Comparison of ENCODE assay signal across 8 cellular contexts in genomic region chr21:20997633-20998455, GRCh38. TPM values are rescaled to one million over a fixed set of nuclear protein-coding genes. Genes with fewer than 3 reads are reported as not detected.
DNase-seq lines count a peak whose midpoint lies in the region; ATAC-seq lines count a peak whose summit lies in the region.

Gene NCAM2 (plus strand): TSS chr21:20998409.

- H3K9me3 ChIP-seq in endocrine pancreas (ENCODE audit: control insufficient read depth, low read length) (no peaks in the 10 kb centered on the region), mesenchymal stem cell (ENCODE audit: control insufficient read depth, low read length) (no peaks in the 10 kb centered on the region)

- ATAC-seq in GM19463 (IDR thresholded peaks at IDR 0.05; ENCODE audit: unreplicated experiment) (peak; percentile 72), HG02588 (IDR thresholded peaks at IDR 0.05; ENCODE audit: unreplicated experiment) (no peak)

- H3K14ac ChIP-seq in mesenchymal stem cell (ENCODE audit: low read length in 2 of 2), result peak within 1 kb of the TSS in 1 of 2 experiments; percentile 93

- H3K4me1 ChIP-seq in ACC112 (ENCODE audit: control insufficient read depth, insufficient read depth, low read length, unreplicated experiment) (no peaks in the 10 kb centered on the region), endocrine pancreas (ENCODE audit: control insufficient read depth, insufficient read depth, low read length) (peaks cover 5% of the 10 kb centered on the region), mesenchymal stem cell (ENCODE audit: control insufficient read depth, insufficient read depth, low read depth, low read length) (peaks cover 14% of the 10 kb centered on the region)

- peak within 1 kb of the TSS in 1 of 2 experiments; percentile 55 for H3K4ac ChIP-seq in mesenchymal stem cell (ENCODE audit: low read depth in 1 of 2, low read length in 2 of 2)

- peaks cover 47% of the 10 kb centered on the region for H3K27me3 ChIP-seq in ACC112 (ENCODE audit: insufficient read depth, low read length)
- H3K27me3 ChIP-seq in endocrine pancreas (ENCODE audit: control insufficient read depth, insufficient read depth, low read length), result peaks cover 3% of the 10 kb centered on the region
- peaks cover 0 to 13% of the 10 kb centered on the region in 2 experiments for H3K27me3 ChIP-seq in mesenchymal stem cell (ENCODE audit: control insufficient read depth in 1 of 2, insufficient read depth in 1 of 2, low read length in 2 of 2)

- H3K18ac ChIP-seq in mesenchymal stem cell (ENCODE audit: low read depth in 1 of 2, low read length in 2 of 2), result peak within 1 kb of the TSS; percentile 48 to 66

- no peak within 1 kb of the TSS for H2BK120ac ChIP-seq in mesenchymal stem cell (ENCODE audit: low read depth, low read length)

- H3K4me2 ChIP-seq in mesenchymal stem cell (ENCODE audit: low read length, poor library complexity, severe bottlenecking), result peak within 1 kb of the TSS; percentile 90

- H3K36me3 ChIP-seq in ACC112 (ENCODE audit: insufficient read depth, low read length) (no peaks in the 10 kb centered on the region), endocrine pancreas (ENCODE audit: control insufficient read depth, insufficient read depth, low read length) (no peaks in the 10 kb centered on the region), mesenchymal stem cell (ENCODE audit: control insufficient read depth in 1 of 2, insufficient read depth in 2 of 2, low read depth in 1 of 2, low read length in 2 of 2) (no peaks in the 10 kb centered on the region)

- peak within 1 kb of the TSS in 1 of 2 experiments; percentile 80 for H2BK12ac ChIP-seq in mesenchymal stem cell (ENCODE audit: low read length in 2 of 2)

- H3K9ac ChIP-seq in endocrine pancreas (ENCODE audit: control insufficient read depth, insufficient read depth, low read length), result peak within 1 kb of the TSS; percentile 49
- peak within 1 kb of the TSS; percentile 88 for H3K9ac ChIP-seq in mesenchymal stem cell (ENCODE audit: low read length)

- H4K91ac ChIP-seq in mesenchymal stem cell (ENCODE audit: low read length), result no peak within 1 kb of the TSS

- peak within 1 kb of the TSS in 1 of 2 experiments; percentile 91 for H3K23ac ChIP-seq in mesenchymal stem cell (ENCODE audit: low read length in 2 of 2)

- DNase-seq in NCI-H2227 treated with DMSO at 0.1 percent for 48 hours (lab: John Stamatoyannopoulos, UW), result peak; percentile 85
- DNase-seq in activated CD8-positive, alpha-beta memory T cell treated with anti-CD3 and anti-CD28 coated beads for 48 hours (ENCODE audit: low read depth in 2 of 3, low spot score in 2 of 3), result peak; percentile 3 to 25 (median 12)
- peak; percentile 64 for DNase-seq in mesenchymal stem cell
- peak; percentile 45 for DNase-seq in stimulated activated CD8-positive, alpha-beta memory T cell treated with anti-CD3 and anti-CD28 coated beads, Interleukin-12 subunit alpha, Interleukin-12 subunit beta, amount 100 ng/mL, for 4 hours (ENCODE audit: low read depth)

- no peaks in the 10 kb centered on the region for H3K79me2 ChIP-seq in ACC112 (ENCODE audit: control insufficient read depth, insufficient read depth, low read length, unreplicated experiment)

- H2AFZ ChIP-seq in ACC112 (ENCODE audit: low read length, unreplicated experiment), result peak within 1 kb of the TSS; percentile 87
- H2AFZ ChIP-seq in mesenchymal stem cell (ENCODE audit: low read depth, low read length), result peak within 1 kb of the TSS; percentile 87

- peak within 1 kb of the TSS; percentile 36 for H4K8ac ChIP-seq in mesenchymal stem cell (ENCODE audit: low read length)

- no peaks in the 10 kb centered on the region for H3K79me1 ChIP-seq in mesenchymal stem cell (replicated peaks; ENCODE audit: low read length, poor library complexity, severe bottlenecking)

- no peak within 1 kb of the TSS for H2AK5ac ChIP-seq in mesenchymal stem cell (ENCODE audit: low read length, severe bottlenecking)

- H3K27ac ChIP-seq in ACC112 (ENCODE audit: low read depth, low read length), result no peak within 1 kb of the TSS
- no peak within 1 kb of the TSS for H3K27ac ChIP-seq in mesenchymal stem cell (ENCODE audit: low read length, poor library complexity, severe bottlenecking)

- H3K4me3 ChIP-seq in ACC112 (ENCODE audit: low read depth, low read length) (peak within 1 kb of the TSS; percentile 80), endocrine pancreas (ENCODE audit: control insufficient read depth, insufficient read depth, low read length) (peak within 1 kb of the TSS; percentile 87), mesenchymal stem cell (ENCODE audit: insufficient read depth in 1 of 2, low read depth in 1 of 2, low read length in 2 of 2) (peak within 1 kb of the TSS; percentile 62 to 91)

- no peak within 1 kb of the TSS for H2BK5ac ChIP-seq in mesenchymal stem cell (ENCODE audit: low read depth, low read length, poor library complexity, severe bottlenecking)

- WGBS in mesenchymal stem cell, result 1% methylated on average over 71 of the region's 86 CpGs

- no peak within 1 kb of the TSS for H2BK15ac ChIP-seq in mesenchymal stem cell (ENCODE audit: low read depth, poor library complexity, severe bottlenecking)

RNA-seq across cellular contexts. Expression of gene NCAM2, which starts in this region (rescaled TPM):
- polyA plus RNA-seq in mesenchymal stem cell (2013, experiment 1 of 2), result 5.9 TPM
- polyA plus RNA-seq in mesenchymal stem cell (2013, experiment 2 of 2), result 5.9 TPM

Comparison
In these comparisons a context has a peak if more than half of its experiments do, and no peak if none do; other contexts are left out.
1. DNase-seq: peak in every context shown above with its lines; median percentile 85 in NCI-H2227 treated with DMSO at 0.1 percent for 48 hours; 64 in mesenchymal stem cell; 45 in stimulated activated CD8-positive, alpha-beta memory T cell treated with anti-CD3 and anti-CD28 coated beads, Interleukin-12 subunit alpha, Interleukin-12 subunit beta, amount 100 ng/mL, for 4 hours; 12 in activated CD8-positive, alpha-beta memory T cell treated with anti-CD3 and anti-CD28 coated beads for 48 hours.